In the genomic region with DNA sequence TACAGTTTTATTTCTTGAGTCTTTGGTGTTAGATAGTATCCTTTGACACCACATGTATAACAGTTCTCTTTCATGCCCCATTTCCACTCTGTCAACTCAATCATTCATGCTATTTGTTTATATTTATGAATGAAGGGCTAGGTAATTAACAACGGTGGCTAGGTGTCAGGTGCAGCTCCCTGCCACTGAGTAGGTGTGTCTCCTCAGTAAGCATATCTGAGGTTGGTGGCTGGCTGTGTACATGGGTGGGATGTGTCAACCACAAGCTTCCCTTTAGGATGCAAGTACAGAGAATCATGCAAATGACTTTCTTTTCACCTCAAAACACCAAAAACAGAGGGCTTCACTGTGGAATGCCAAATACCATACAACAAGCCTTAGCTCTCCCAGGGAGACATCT, we compare ENCODE assay signal across 1 cellular context.
TF ChIP-seq lines count a peak whose summit lies in the region.

No MANE protein-coding gene starts in this region.

TF ChIP-seq in SK-N-SH, 30 proteins besides CTCF, POLR2A, EP300 and RAD21 (continued from another document):
- TF ChIP-seq, protein P1, sequence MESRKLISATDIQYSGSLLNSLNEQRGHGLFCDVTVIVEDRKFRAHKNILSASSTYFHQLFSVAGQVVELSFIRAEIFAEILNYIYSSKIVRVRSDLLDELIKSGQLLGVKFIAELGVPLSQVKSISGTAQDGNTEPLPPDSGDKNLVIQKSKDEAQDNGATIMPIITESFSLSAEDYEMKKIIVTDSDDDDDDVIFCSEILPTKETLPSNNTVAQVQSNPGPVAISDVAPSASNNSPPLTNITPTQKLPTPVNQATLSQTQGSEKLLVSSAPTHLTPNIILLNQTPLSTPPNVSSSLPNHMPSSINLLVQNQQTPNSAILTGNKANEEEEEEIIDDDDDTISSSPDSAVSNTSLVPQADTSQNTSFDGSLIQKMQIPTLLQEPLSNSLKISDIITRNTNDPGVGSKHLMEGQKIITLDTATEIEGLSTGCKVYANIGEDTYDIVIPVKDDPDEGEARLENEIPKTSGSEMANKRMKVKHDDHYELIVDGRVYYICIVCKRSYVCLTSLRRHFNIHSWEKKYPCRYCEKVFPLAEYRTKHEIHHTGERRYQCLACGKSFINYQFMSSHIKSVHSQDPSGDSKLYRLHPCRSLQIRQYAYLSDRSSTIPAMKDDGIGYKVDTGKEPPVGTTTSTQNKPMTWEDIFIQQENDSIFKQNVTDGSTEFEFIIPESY (IDR thresholded peaks at IDR 0.05; ENCODE audit: borderline replicate concordance, low read depth), result no peak
- TF ChIP-seq FOXM1 (IDR thresholded peaks at IDR 0.05; ENCODE audit: low read depth), result no peak
- TF ChIP-seq FOXJ3 (CRISPR knock-in tag; IDR thresholded peaks at IDR 0.05), result no peak
- TF ChIP-seq, protein P2, sequence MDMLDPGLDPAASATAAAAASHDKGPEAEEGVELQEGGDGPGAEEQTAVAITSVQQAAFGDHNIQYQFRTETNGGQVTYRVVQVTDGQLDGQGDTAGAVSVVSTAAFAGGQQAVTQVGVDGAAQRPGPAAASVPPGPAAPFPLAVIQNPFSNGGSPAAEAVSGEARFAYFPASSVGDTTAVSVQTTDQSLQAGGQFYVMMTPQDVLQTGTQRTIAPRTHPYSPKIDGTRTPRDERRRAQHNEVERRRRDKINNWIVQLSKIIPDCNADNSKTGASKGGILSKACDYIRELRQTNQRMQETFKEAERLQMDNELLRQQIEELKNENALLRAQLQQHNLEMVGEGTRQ (IDR thresholded peaks at IDR 0.05; ENCODE audit: borderline replicate concordance, low read depth, low read length), result no peak
- TF ChIP-seq, protein P3, sequence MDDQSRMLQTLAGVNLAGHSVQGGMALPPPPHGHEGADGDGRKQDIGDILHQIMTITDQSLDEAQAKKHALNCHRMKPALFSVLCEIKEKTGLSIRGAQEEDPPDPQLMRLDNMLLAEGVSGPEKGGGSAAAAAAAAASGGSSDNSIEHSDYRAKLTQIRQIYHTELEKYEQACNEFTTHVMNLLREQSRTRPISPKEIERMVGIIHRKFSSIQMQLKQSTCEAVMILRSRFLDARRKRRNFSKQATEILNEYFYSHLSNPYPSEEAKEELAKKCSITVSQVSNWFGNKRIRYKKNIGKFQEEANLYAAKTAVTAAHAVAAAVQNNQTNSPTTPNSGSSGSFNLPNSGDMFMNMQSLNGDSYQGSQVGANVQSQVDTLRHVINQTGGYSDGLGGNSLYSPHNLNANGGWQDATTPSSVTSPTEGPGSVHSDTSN (IDR thresholded peaks at IDR 0.05), result no peak
- no peak for TF ChIP-seq SMC3 (IDR thresholded peaks at IDR 0.05; ENCODE audit: low read depth, low read length)
- TF ChIP-seq MXI1 (IDR thresholded peaks at IDR 0.05; ENCODE audit: low read depth, low read length), result no peak
- TF ChIP-seq SIN3A (IDR thresholded peaks at IDR 0.05; ENCODE audit: borderline replicate concordance, low read depth, low read length), result no peak
- TF ChIP-seq POLR2AphosphoS5 (IDR thresholded peaks at IDR 0.05; ENCODE audit: low read depth, low read length), result no peak
- no peak for TF ChIP-seq RCOR1 (IDR thresholded peaks at IDR 0.05; ENCODE audit: low read length)
- no peak for TF ChIP-seq JUND (IDR thresholded peaks at IDR 0.05)
